30 cellular contexts compared by ENCODE assay signal in the genomic region with DNA sequence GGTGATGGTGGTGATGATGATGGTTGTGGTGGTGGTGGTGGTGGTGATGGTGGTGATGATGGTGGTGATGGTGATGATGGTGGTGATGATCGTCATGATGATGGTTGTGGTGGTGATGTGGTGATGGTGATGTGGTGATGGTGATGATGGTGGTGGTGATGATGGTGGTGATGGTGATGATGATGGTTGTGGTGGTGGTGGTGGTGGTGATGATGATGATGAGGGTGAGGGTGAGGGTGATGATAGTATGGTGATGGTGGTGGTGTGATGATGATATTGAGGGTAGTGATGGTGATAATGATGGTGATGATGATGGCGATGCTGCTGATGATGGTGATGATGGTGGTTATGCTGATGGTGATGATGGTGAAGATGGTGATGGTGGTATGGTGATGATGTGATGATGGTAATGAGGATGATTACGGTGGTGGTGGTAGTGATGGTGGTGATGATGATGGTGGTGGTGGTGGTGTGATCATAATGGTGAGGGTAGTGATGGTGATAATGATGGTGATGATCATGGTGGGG.
"Had no signal": no experiment of that assay in that cellular context is flagged by ENCODE, and none has a peak within 500 bp of the region (broad histone marks: within the 10 kb centered on the region; RNA-seq: fewer than 3 reads in every experiment).

No MANE protein-coding gene starts in this region.

- FAIRE-seq: frontal cortex had no signal

- H3K4me1 Mint-ChIP-seq: central memory CD8-positive, alpha-beta T cell; endodermal cell; T-helper 17 cell had no signal

- H3K9me3 ChIP-seq: adrenal gland, ascending aorta, breast epithelium had no signal

- H3K4me3 Mint-ChIP-seq: activated B cell treated with CpG ODN at 0.5 μM for 24 hours; activated CD8-positive, alpha-beta T cell treated with anti-CD3 and anti-CD28 coated beads for 36 hours; activated naive CD4-positive, alpha-beta T cell treated with anti-CD3 and anti-CD28 coated beads for 36 hours; activated naive CD4-positive, alpha-beta T cell treated with anti-CD3 and anti-CD28 coated beads, Interleukin-2, amount 50 U/mL, for 24 hours; activated naive CD8-positive, alpha-beta T cell treated with anti-CD3 and anti-CD28 coated beads for 36 hours; activated naive CD8-positive, alpha-beta T cell treated with anti-CD3 and anti-CD28 coated beads, Interleukin-2, amount 50 U/mL, for 24 hours; activated T-cell treated with anti-CD3 and anti-CD28 coated beads, Interleukin-2, amount 50 U/mL, for 4 hours; brain; central memory CD8-positive, alpha-beta T cell; dendritic cell treated with granulocyte-macrophage colony-stimulating factor and Interleukin-4, amounts not matched to agents 40 ng/mL and 50 ng/mL, for 4 days; endodermal cell; T-helper 17 cell; T-helper 2 cell treated with Interferon-gamma antibody and Interleukin-4, amounts not matched to agents 5 μg/mL and 100 μg/mL, for 36 hours had no signal

- H3K4me3 ChIP-seq: adrenal gland, ascending aorta, breast epithelium, coronary artery, dorsolateral prefrontal cortex had no signal

- H3K36me3 ChIP-seq: adrenal gland, ascending aorta, breast epithelium, WERI-Rb-1 had no signal

- H3K4me1 ChIP-seq: adrenal gland, ascending aorta, breast epithelium had no signal

- H3K9me3 Mint-ChIP-seq: activated B cell treated with CpG ODN at 0.5 μM for 24 hours; activated CD8-positive, alpha-beta T cell treated with anti-CD3 and anti-CD28 coated beads for 36 hours; activated naive CD4-positive, alpha-beta T cell treated with anti-CD3 and anti-CD28 coated beads for 36 hours; activated naive CD4-positive, alpha-beta T cell treated with anti-CD3 and anti-CD28 coated beads, Interleukin-2, amount 50 U/mL, for 24 hours; activated naive CD8-positive, alpha-beta T cell treated with anti-CD3 and anti-CD28 coated beads for 36 hours; activated naive CD8-positive, alpha-beta T cell treated with anti-CD3 and anti-CD28 coated beads, Interleukin-2, amount 50 U/mL, for 24 hours; activated T-cell treated with anti-CD3 and anti-CD28 coated beads, Interleukin-2, amount 50 U/mL, for 4 hours; activated T-helper 2 cell treated with anti-CD3 and anti-CD28 coated beads, Interferon-gamma antibody, Interleukin-2, Interleukin-4, amounts not matched to agents 10 μg/mL and 5 μg/mL and 100 μg/mL, durations not matched to agents 14 hours and 24 hours and 36 hours; brain; central memory CD8-positive, alpha-beta T cell; dendritic cell treated with granulocyte-macrophage colony-stimulating factor and Interleukin-4, amounts not matched to agents 40 ng/mL and 50 ng/mL, for 4 days; endodermal cell; T-helper 2 cell treated with Interferon-gamma antibody and Interleukin-4, amounts not matched to agents 5 μg/mL and 100 μg/mL, for 36 hours had no signal

- H3K27ac Mint-ChIP-seq: activated B cell treated with CpG ODN at 0.5 μM for 24 hours; activated CD8-positive, alpha-beta T cell treated with anti-CD3 and anti-CD28 coated beads for 36 hours; activated naive CD4-positive, alpha-beta T cell treated with anti-CD3 and anti-CD28 coated beads for 36 hours; activated naive CD4-positive, alpha-beta T cell treated with anti-CD3 and anti-CD28 coated beads, Interleukin-2, amount 50 U/mL, for 24 hours; activated naive CD8-positive, alpha-beta T cell treated with anti-CD3 and anti-CD28 coated beads for 36 hours; activated naive CD8-positive, alpha-beta T cell treated with anti-CD3 and anti-CD28 coated beads, Interleukin-2, amount 50 U/mL, for 24 hours; activated T-helper 2 cell treated with anti-CD3 and anti-CD28 coated beads, Interferon-gamma antibody, Interleukin-2, Interleukin-4, amounts not matched to agents 10 μg/mL and 5 μg/mL and 100 μg/mL, durations not matched to agents 14 hours and 24 hours and 36 hours; brain; dendritic cell treated with granulocyte-macrophage colony-stimulating factor and Interleukin-4, amounts not matched to agents 40 ng/mL and 50 ng/mL, for 4 days; endodermal cell; T-helper 17 cell; T-helper 2 cell treated with Interferon-gamma antibody and Interleukin-4, amounts not matched to agents 5 μg/mL and 100 μg/mL, for 36 hours had no signal

- ATAC-seq: activated CD4-positive, CD25-positive, alpha-beta regulatory T cell treated with anti-CD3 and anti-CD28 coated beads, Interleukin-2, amount 50 U/mL, for 24 hours; activated CD8-positive, alpha-beta T cell treated with anti-CD3 and anti-CD28 coated beads for 36 hours; activated naive CD8-positive, alpha-beta T cell treated with anti-CD3 and anti-CD28 coated beads, Interleukin-2, amount 50 U/mL, for 24 hours; activated T-cell treated with anti-CD3 and anti-CD28 coated beads, Interleukin-2, amount 50 U/mL, for 4 hours; esophagus mucosa; T-helper 17 cell had no signal

- H3K36me3 Mint-ChIP-seq: activated naive CD4-positive, alpha-beta T cell treated with anti-CD3 and anti-CD28 coated beads, Interleukin-2, amount 50 U/mL, for 24 hours; activated naive CD8-positive, alpha-beta T cell treated with anti-CD3 and anti-CD28 coated beads for 36 hours; brain had no signal

- H3K27ac ChIP-seq: adrenal gland, ascending aorta, breast epithelium, coronary artery, dorsolateral prefrontal cortex, WERI-Rb-1 had no signal

- DNase-seq: activated B cell treated with CpG ODN at 0.5 μM for 24 hours; activated CD4-positive, alpha-beta T cell treated with anti-CD3 and anti-CD28 coated beads for 48 hours; activated CD4-positive, alpha-beta T cell treated with anti-CD3 and anti-CD28 coated beads, Interleukin-2, amount 50 U/mL, for 1 hour; activated CD4-positive, alpha-beta T cell treated with anti-CD3 and anti-CD28 coated beads, Interleukin-2, amount 50 U/mL, for 48 hours; activated CD8-positive, alpha-beta memory T cell treated with anti-CD3 and anti-CD28 coated beads for 24 hours; activated CD8-positive, alpha-beta T cell treated with anti-CD3 and anti-CD28 coated beads for 36 hours; activated naive CD4-positive, alpha-beta T cell treated with anti-CD3 and anti-CD28 coated beads for 36 hours; activated naive CD8-positive, alpha-beta T cell treated with anti-CD3 and anti-CD28 coated beads for 36 hours; activated naive CD8-positive, alpha-beta T cell treated with anti-CD3 and anti-CD28 coated beads, Interleukin-2, amount 50 U/mL, for 24 hours; activated T-cell treated with anti-CD3 and anti-CD28 coated beads, Interleukin-2, amount 50 U/mL, for 4 hours; adrenal gland; dorsolateral prefrontal cortex; effector memory CD4-positive, alpha-beta T cell; foreskin fibroblast; T-helper 17 cell; T1000 had no signal

- H3K27me3 Mint-ChIP-seq: activated naive CD8-positive, alpha-beta T cell treated with anti-CD3 and anti-CD28 coated beads for 36 hours; brain; central memory CD8-positive, alpha-beta T cell had no signal

- H3K27me3 ChIP-seq: adrenal gland, ascending aorta, breast epithelium had no signal
